In genomic region chr14:104355949-104356737, GRCh38 we compare ENCODE assay signal across 21 cellular contexts.
A peak's percentile ranks its signal among the peaks of the same experiment; 100 is the strongest.
DNase-seq lines count a peak whose midpoint lies in the region; ATAC-seq and TF ChIP-seq lines count a peak whose summit lies in the region.
"Had no signal": no experiment of that assay in that cellular context is flagged by ENCODE, and none has a peak within 500 bp of the region (broad histone marks: within the 10 kb centered on the region; RNA-seq: fewer than 3 reads in every experiment).

No MANE protein-coding gene starts in this region.

- no peaks in the 10 kb centered on the region for H3K36me3 Mint-ChIP-seq in activated naive CD4-positive, alpha-beta T cell treated with anti-CD3 and anti-CD28 coated beads for 36 hours (ENCODE audit: low read depth)
- peaks cover 3% of the 10 kb centered on the region for H3K36me3 Mint-ChIP-seq in T-helper 17 cell (ENCODE audit: low read depth)

- intact Hi-C loops in activated naive CD4-positive, alpha-beta T cell treated with anti-CD3 and anti-CD28 coated beads for 36 hours (cut with micrococcal nuclease): no loop called here
- intact Hi-C loops in lower lobe of right lung (cut with DNase I): no loop called here

- H3K36me3 ChIP-seq in lower lobe of right lung: no peaks in the 10 kb centered on the region
- H3K36me3 ChIP-seq in suprapubic skin: no peaks in the 10 kb centered on the region
- H3K36me3 ChIP-seq: heart right ventricle, upper lobe of left lung had no signal

- WGBS in suprapubic skin: 80% methylated on average over 5 of the region's 17 CpGs

- peak; percentile 2 for DNase-seq in activated naive CD4-positive, alpha-beta T cell treated with anti-CD3 and anti-CD28 coated beads for 36 hours
- no peak for DNase-seq in activated naive CD4-positive, alpha-beta T cell treated with Interleukin-2 at 50 U/mL for 16 hours
- DNase-seq in T-helper 17 cell (peak in 1 of 3 donors; percentile 1), lower lobe of right lung (peak; percentile 30), suprapubic skin (ENCODE audit: low spot score in 2 of 2) (peak; percentile 50 to 63), amniotic stem cell (lab: John Stamatoyannopoulos, UW) (no peak)
- DNase-seq: activated CD8-positive, alpha-beta memory T cell treated with anti-CD3 and anti-CD28 coated beads for 24 hours; COR-L47; DMS79 treated with DMSO at 0.1 percent for 48 hours; heart right ventricle; NCI-H1048; NCI-H187; NCI-H69; nephron progenitor cell; stimulated activated CD4-positive, alpha-beta T cell treated with anti-CD3 and anti-CD28 coated beads, Interleukin-12 subunit alpha, Interleukin-12 subunit beta, amount 100 ng/mL, for 4 hours; stimulated activated naive CD8-positive, alpha-beta T cell treated with anti-CD3 and anti-CD28 coated beads, Interleukin-15, amount 100 ng/mL, for 72 hours had no signal

- H3K9me3 ChIP-seq in T-helper 17 cell (ENCODE audit: control insufficient read depth, low read length, poor library complexity, severe bottlenecking) (no peaks in the 10 kb centered on the region), lower lobe of right lung (no peaks in the 10 kb centered on the region), suprapubic skin (no peaks in the 10 kb centered on the region)
- H3K9me3 ChIP-seq: psoas muscle had no signal

- CTCF ChIA-PET in activated naive CD4-positive, alpha-beta T cell treated with anti-CD3 and anti-CD28 coated beads for 36 hours (lab: Charles Lee): no interaction called here

- no peak overlapping the region for H3K27ac Mint-ChIP-seq in activated naive CD4-positive, alpha-beta T cell treated with anti-CD3 and anti-CD28 coated beads for 36 hours
- peak overlapping the region; percentile 43 for H3K27ac Mint-ChIP-seq in T-helper 17 cell
- H3K27ac Mint-ChIP-seq: dendritic cell treated with granulocyte-macrophage colony-stimulating factor and Interleukin-4, amounts not matched to agents 40 ng/mL and 50 ng/mL, for 4 days; nephron progenitor cell had no signal

- H3K4me3 ChIP-seq in lower lobe of right lung: no peak overlapping the region
- no peak overlapping the region for H3K4me3 ChIP-seq in suprapubic skin
- H3K4me3 ChIP-seq: heart right ventricle, psoas muscle, upper lobe of left lung had no signal

- H3K4me3 Mint-ChIP-seq in activated naive CD4-positive, alpha-beta T cell treated with anti-CD3 and anti-CD28 coated beads for 36 hours: no peak overlapping the region
- no peak overlapping the region for H3K4me3 Mint-ChIP-seq in T-helper 17 cell
- H3K4me3 Mint-ChIP-seq: dendritic cell treated with granulocyte-macrophage colony-stimulating factor and Interleukin-4, amounts not matched to agents 40 ng/mL and 50 ng/mL, for 4 days; nephron progenitor cell; stimulated activated naive CD8-positive, alpha-beta T cell treated with anti-CD3 and anti-CD28 coated beads, Interleukin-15, amount 100 ng/mL, for 72 hours had no signal

- H3K27me3 ChIP-seq in lower lobe of right lung (ENCODE audit: low read depth): peaks cover 17% of the 10 kb centered on the region
- H3K27me3 ChIP-seq in suprapubic skin: peaks cover 21% of the 10 kb centered on the region
- H3K27me3 ChIP-seq: upper lobe of left lung had no signal

- peaks cover 6% of the 10 kb centered on the region for H3K9me3 Mint-ChIP-seq in activated naive CD4-positive, alpha-beta T cell treated with anti-CD3 and anti-CD28 coated beads for 36 hours
- H3K9me3 Mint-ChIP-seq: dendritic cell treated with granulocyte-macrophage colony-stimulating factor and Interleukin-4, amounts not matched to agents 40 ng/mL and 50 ng/mL, for 4 days had no signal

- H3K27ac ChIP-seq in lower lobe of right lung: no peak overlapping the region
- no peak overlapping the region for H3K27ac ChIP-seq in suprapubic skin
- H3K27ac ChIP-seq: psoas muscle, upper lobe of left lung had no signal

- no peak for ATAC-seq in T-helper 17 cell
- ATAC-seq in lower lobe of right lung: no peak
- no peak for ATAC-seq in HG02870 (IDR thresholded peaks at IDR 0.05; ENCODE audit: unreplicated experiment)
- ATAC-seq in GM18519 (IDR thresholded peaks at IDR 0.05; ENCODE audit: low FRiP score, unreplicated experiment): no peak
- ATAC-seq: psoas muscle had no signal

- TF ChIP-seq CTCF in lower lobe of right lung (IDR thresholded peaks at IDR 0.05) (no peak), suprapubic skin (IDR thresholded peaks at IDR 0.05) (no peak)

- no peak for TF ChIP-seq POLR2A in suprapubic skin (IDR thresholded peaks at IDR 0.05)

- H3K4me1 Mint-ChIP-seq in activated naive CD4-positive, alpha-beta T cell treated with anti-CD3 and anti-CD28 coated beads for 36 hours (ENCODE audit: low read depth): peaks cover 2% of the 10 kb centered on the region
- no peaks in the 10 kb centered on the region for H3K4me1 Mint-ChIP-seq in T-helper 17 cell
- H3K4me1 Mint-ChIP-seq: stimulated activated naive CD8-positive, alpha-beta T cell treated with anti-CD3 and anti-CD28 coated beads, Interleukin-15, amount 100 ng/mL, for 72 hours had no signal

- no peaks in the 10 kb centered on the region for H3K27me3 Mint-ChIP-seq in activated naive CD4-positive, alpha-beta T cell treated with anti-CD3 and anti-CD28 coated beads for 36 hours (ENCODE audit: low read depth)
- peaks cover 22% of the 10 kb centered on the region for H3K27me3 Mint-ChIP-seq in T-helper 17 cell
- H3K27me3 Mint-ChIP-seq: dendritic cell treated with granulocyte-macrophage colony-stimulating factor and Interleukin-4, amounts not matched to agents 40 ng/mL and 50 ng/mL, for 4 days had no signal

- H3K4me1 ChIP-seq in lower lobe of right lung: no peaks in the 10 kb centered on the region
- H3K4me1 ChIP-seq in suprapubic skin: no peaks in the 10 kb centered on the region
- H3K4me1 ChIP-seq: psoas muscle had no signal

- TF ChIP-seq EP300 in suprapubic skin (IDR thresholded peaks at IDR 0.05): no peak

Comparison
In these comparisons a context has a peak if more than half of its experiments do, and no peak if none do; other contexts are left out.
1. DNase-seq: peak in activated naive CD4-positive, alpha-beta T cell treated with anti-CD3 and anti-CD28 coated beads for 36 hours (single experiment), lower lobe of right lung (single experiment) and suprapubic skin (2 of 2); none in activated naive CD4-positive, alpha-beta T cell treated with Interleukin-2 at 50 U/mL for 16 hours (single experiment) and amniotic stem cell (single experiment).